In genomic region chr12:111766608-111767361, GRCh38 we compare ENCODE assay signal across 2 cellular contexts.
TF ChIP-seq lines count a peak whose summit lies in the region.

Gene ALDH2, plus strand, starts transcription at chr12:111766933. Its CDS starts 50 bp downstream, at chr12:111766983.

TF ChIP-seq in A549, 52 proteins besides CTCF, POLR2A, EP300 and RAD21 (continued from another document):
- TF ChIP-seq JUN (IDR thresholded peaks at IDR 0.05) (peak in 1 of 2 experiments; percentile 62; a peak in 1 of 5 replicates), HOXB5 (CRISPR knock-in tag; IDR thresholded peaks at IDR 0.05) (no peak), E2F6 (IDR thresholded peaks at IDR 0.05; ENCODE audit: borderline replicate concordance, low read depth) (0 out of 2 replicates have a peak, but pooled peaks have one; percentile 24), MYC (IDR thresholded peaks at IDR 0.05; ENCODE audit: borderline replicate concordance, low read length) (0 out of 2 replicates have a peak, but pooled peaks have one; percentile 32)

TF ChIP-seq in H1, 55 proteins besides CTCF, POLR2A, EP300 and RAD21 (continued from another document):
- TF ChIP-seq NRF1 (IDR thresholded peaks at IDR 0.05; ENCODE audit: low read depth, low read length) (no peak), SP4 (IDR thresholded peaks at IDR 0.05; ENCODE audit: low read length) (no peak), SAP30 (IDR thresholded peaks at IDR 0.05; ENCODE audit: insufficient read depth, insufficient replicate concordance, low read length) (no peak), RXRA (IDR thresholded peaks at IDR 0.05; ENCODE audit: insufficient read depth, low read depth, low read length) (no peak), GTF2F1 (IDR thresholded peaks at IDR 0.05; ENCODE audit: borderline replicate concordance, low read depth, low read length) (no peak), EGR1 (IDR thresholded peaks at IDR 0.05; ENCODE audit: borderline replicate concordance, low read depth, low read length) (peak; percentile 79; the same call in 1 of the 2 replicates), E2F6 (IDR thresholded peaks at IDR 0.05) (peak; percentile 35), HDAC2 (IDR thresholded peaks at IDR 0.05; ENCODE audit: borderline replicate concordance in 1 of 2, low read depth in 2 of 2, low read length in 2 of 2) (peak in 1 of 2 experiments; percentile 36; a peak in 1 of 4 replicates), SP2 (IDR thresholded peaks at IDR 0.05; ENCODE audit: low read length) (no peak), KDM4A (IDR thresholded peaks at IDR 0.05; ENCODE audit: low read depth, low read length, severe bottlenecking) (peak; percentile 95), TBP (IDR thresholded peaks at IDR 0.05; ENCODE audit: low read depth, low read length) (no peak; the same call in none of the 2 replicates), CBX8 (IDR thresholded peaks at IDR 0.05; ENCODE audit: borderline replicate concordance, low read depth, low read length) (no peak), TAF1 (IDR thresholded peaks at IDR 0.05; ENCODE audit: low read depth, low read length) (peak; percentile 76), SIRT6 (IDR thresholded peaks at IDR 0.05; ENCODE audit: low read length) (no peak), FOSL1 (IDR thresholded peaks at IDR 0.05; ENCODE audit: insufficient read depth, low read depth, low read length) (no peak), PHF8 (conservative IDR thresholded peaks at IDR 0.05; ENCODE audit: low read depth, low read length) (peak; percentile 78), RNF2 (IDR thresholded peaks at IDR 0.05; ENCODE audit: borderline replicate concordance, low read depth, low read length, missing control alignments, poor library complexity, severe bottlenecking) (no peak), TAF7 (optimal IDR thresholded peaks at IDR 0.05; ENCODE audit: borderline replicate concordance, low read depth, low read length) (peak; percentile 62), NANOG (IDR thresholded peaks at IDR 0.05; ENCODE audit: insufficient read depth, low read depth, low read length, poor library complexity, severe bottlenecking) (no peak), CTBP2 (IDR thresholded peaks at IDR 0.05; ENCODE audit: borderline replicate concordance, insufficient read depth, insufficient read length, low read length) (no peak), MAFK (IDR thresholded peaks at IDR 0.05; ENCODE audit: low read depth, low read length) (no peak), ZNF274 (IDR thresholded peaks at IDR 0.05; ENCODE audit: borderline replicate concordance, extremely low read depth, low read length) (no peak), ASH2L (IDR thresholded peaks at IDR 0.05; ENCODE audit: low read length) (peak; percentile 79), POLR2AphosphoS5 (IDR thresholded peaks at IDR 0.05; ENCODE audit: low read depth, low read length) (peak; percentile 65), KDM5A (IDR thresholded peaks at IDR 0.05; ENCODE audit: low read length) (no peak), SIN3A (conservative IDR thresholded peaks at IDR 0.05 in 1 of 2, IDR thresholded peaks at IDR 0.05 in 1 of 2; ENCODE audit: low read depth in 1 of 2, low read length in 2 of 2) (peak; percentile 16 to 45; a peak in 1 of 4 replicates), KDM1A (IDR thresholded peaks at IDR 0.05; ENCODE audit: borderline replicate concordance, low read length) (no peak), RBBP5 (IDR thresholded peaks at IDR 0.05; ENCODE audit: borderline replicate concordance, low read depth, low read length) (peak; percentile 78; the same call in 1 of the 2 replicates), TEAD4 (IDR thresholded peaks at IDR 0.05; ENCODE audit: low read depth, low read length) (peak; percentile 39; the same call in 1 of the 2 replicates), CBX5 (IDR thresholded peaks at IDR 0.05; ENCODE audit: low read depth, low read length) (no peak), SP1 (IDR thresholded peaks at IDR 0.05; ENCODE audit: low read depth, low read length) (0 out of 2 replicates have a peak, but pooled peaks have one; percentile 55), HDAC6 (IDR thresholded peaks at IDR 0.05; ENCODE audit: low read depth, low read length) (no peak), GABPA (IDR thresholded peaks at IDR 0.05; ENCODE audit: borderline replicate concordance, insufficient read depth, low read length) (peak; percentile 27; the same call in 1 of the 2 replicates), SIX5 (IDR thresholded peaks at IDR 0.05; ENCODE audit: low read depth, low read length) (no peak), CEBPB (IDR thresholded peaks at IDR 0.05; ENCODE audit: low read depth, low read length) (peak; percentile 51; the same call in 1 of the 2 replicates)
- TF ChIP-seq, protein P1, sequence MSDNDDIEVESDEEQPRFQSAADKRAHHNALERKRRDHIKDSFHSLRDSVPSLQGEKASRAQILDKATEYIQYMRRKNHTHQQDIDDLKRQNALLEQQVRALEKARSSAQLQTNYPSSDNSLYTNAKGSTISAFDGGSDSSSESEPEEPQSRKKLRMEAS (IDR thresholded peaks at IDR 0.05): peak; percentile 71
- TF ChIP-seq, protein P2, sequence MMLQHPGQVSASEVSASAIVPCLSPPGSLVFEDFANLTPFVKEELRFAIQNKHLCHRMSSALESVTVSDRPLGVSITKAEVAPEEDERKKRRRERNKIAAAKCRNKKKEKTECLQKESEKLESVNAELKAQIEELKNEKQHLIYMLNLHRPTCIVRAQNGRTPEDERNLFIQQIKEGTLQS (IDR thresholded peaks at IDR 0.05; ENCODE audit: insufficient read depth, low read depth, low read length): 0 out of 2 replicates have a peak, but pooled peaks have one; percentile 17
